ENCODE assay signal across 28 cellular contexts in the genomic region with DNA sequence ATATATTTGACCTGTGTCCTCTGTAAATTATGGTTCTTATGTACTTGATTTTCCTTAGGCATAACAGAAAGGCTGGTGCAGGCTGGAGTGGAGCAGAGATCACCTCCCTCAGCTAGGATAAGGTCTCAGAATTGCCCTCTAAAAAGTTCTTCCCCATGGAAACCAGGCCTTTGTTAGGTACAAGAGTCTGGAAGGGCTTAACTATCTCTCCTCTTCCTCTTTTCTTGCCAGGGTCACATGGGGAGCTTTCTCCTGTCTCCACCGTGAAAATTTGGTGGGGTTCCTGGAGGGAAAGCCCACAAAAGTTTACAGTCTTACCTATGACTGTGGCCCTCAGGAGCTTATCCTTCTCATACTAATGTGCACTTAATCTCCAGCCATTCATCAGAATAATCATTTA.
"Had no signal": no experiment of that assay in that cellular context is flagged by ENCODE, and none has a peak within 500 bp of the region (broad histone marks: within the 10 kb centered on the region; RNA-seq: fewer than 3 reads in every experiment).

No MANE protein-coding gene starts in this region.

- H2AFZ ChIP-seq: hepatocyte had no signal

- ATAC-seq: effector memory CD8-positive, alpha-beta T cell; esophagus mucosa; foreskin keratinocyte; gastrocnemius medialis; gastroesophageal sphincter; heart left ventricle; heart right ventricle had no signal

- H3K4me2 ChIP-seq: hepatocyte had no signal

- H3K27me3 ChIP-seq: colonic mucosa, esophagus muscularis mucosa, esophagus squamous epithelium, foreskin keratinocyte, gastrocnemius medialis, gastroesophageal sphincter, heart left ventricle, heart right ventricle, hepatocyte had no signal

- H3K4me1 ChIP-seq: colonic mucosa, esophagus muscularis mucosa, esophagus squamous epithelium, foreskin keratinocyte, gastrocnemius medialis, gastroesophageal sphincter, heart left ventricle, heart right ventricle had no signal

- DNase-seq: colonic mucosa; cortex of kidney; dermis blood vessel endothelial cell; dorsolateral prefrontal cortex; effector CD4-positive, alpha-beta T cell; effector CD8-positive, alpha-beta T cell; effector memory CD4-positive, alpha-beta T cell; effector memory CD8-positive, alpha-beta T cell; endodermal cell; erythroblast; esophagus squamous epithelium; foreskin fibroblast; foreskin keratinocyte; foreskin melanocyte; gastrocnemius medialis; glutamatergic neuron; head of caudate nucleus; heart left ventricle; heart right ventricle had no signal

- H3K36me3 ChIP-seq: colonic mucosa, esophagus muscularis mucosa, esophagus squamous epithelium, gastrocnemius medialis, gastroesophageal sphincter, heart left ventricle, heart right ventricle had no signal

- H3K27ac ChIP-seq: colonic mucosa, coronary artery, dorsolateral prefrontal cortex, epithelial cell of prostate, esophagus muscularis mucosa, esophagus squamous epithelium, foreskin keratinocyte, gastrocnemius medialis, gastroesophageal sphincter, heart left ventricle, heart right ventricle, hepatocyte had no signal

- H3K4me3 ChIP-seq: colonic mucosa, coronary artery, dorsolateral prefrontal cortex, esophagus muscularis mucosa, esophagus squamous epithelium, gastrocnemius medialis, gastroesophageal sphincter, heart left ventricle, heart right ventricle, hepatocyte had no signal

- H3K9me3 ChIP-seq: colonic mucosa, esophagus muscularis mucosa, esophagus squamous epithelium, gastrocnemius medialis had no signal

- H3K79me2 ChIP-seq: hepatocyte had no signal

- FAIRE-seq: endometrium, endothelial cell of umbilical vein, frontal cortex had no signal
